11 cellular contexts compared by ENCODE assay signal in the genomic region with DNA sequence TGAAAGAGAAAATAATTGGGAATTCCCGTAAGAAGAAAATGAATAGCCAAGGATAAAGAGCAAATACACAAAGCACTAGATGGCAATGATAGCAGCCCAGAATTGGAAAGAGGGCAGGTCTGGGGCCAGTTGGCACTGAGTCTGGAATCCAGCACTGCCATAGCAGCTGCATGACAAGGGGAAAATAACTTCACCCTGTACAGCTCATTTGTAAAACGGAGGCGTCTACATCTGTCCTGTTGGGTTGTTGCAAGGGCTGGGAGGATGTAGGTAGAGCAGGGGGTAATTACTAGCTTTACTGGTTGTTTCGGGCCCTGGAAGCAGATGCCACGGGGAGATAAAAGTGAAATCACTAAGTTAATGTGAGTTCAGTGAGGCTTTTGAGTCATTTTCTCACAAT.
DNase-seq lines count a peak whose midpoint lies in the region; ATAC-seq and TF ChIP-seq lines count a peak whose summit lies in the region.
"Had no signal": no experiment of that assay in that cellular context is flagged by ENCODE, and none has a peak within 500 bp of the region (broad histone marks: within the 10 kb centered on the region; RNA-seq: fewer than 3 reads in every experiment).

No MANE protein-coding gene starts in this region.

- peaks cover 38% of the 10 kb centered on the region for H3K4me1 Mint-ChIP-seq in HFFc6 (ENCODE audit: low read depth)
- no peaks in the 10 kb centered on the region for H3K4me1 Mint-ChIP-seq in activated naive CD4-positive, alpha-beta T cell treated with anti-CD3 and anti-CD28 coated beads, Interleukin-2, amount 10 ng/mL, durations not matched to agents 7 days and 5 days

- H3K4me1 ChIP-seq in body of pancreas, result peaks cover 17% of the 10 kb centered on the region
- peaks cover 0 to 37% (median 21%) of the 10 kb centered on the region in 4 donors for H3K4me1 ChIP-seq in sigmoid colon

- H3K36me3 Mint-ChIP-seq in HFFc6 (ENCODE audit: low read depth), result peaks cover 62% of the 10 kb centered on the region
- no peaks in the 10 kb centered on the region for H3K36me3 Mint-ChIP-seq in activated naive CD4-positive, alpha-beta T cell treated with anti-CD3 and anti-CD28 coated beads, Interleukin-2, amount 10 ng/mL, durations not matched to agents 7 days and 5 days

- no peaks in the 10 kb centered on the region for H3K9me3 Mint-ChIP-seq in HFFc6
- H3K9me3 Mint-ChIP-seq in activated naive CD4-positive, alpha-beta T cell treated with anti-CD3 and anti-CD28 coated beads, Interleukin-2, amount 10 ng/mL, durations not matched to agents 7 days and 5 days, result no peaks in the 10 kb centered on the region

- ATAC-seq in body of pancreas (peak; percentile 79), HG03135 (IDR thresholded peaks at IDR 0.05; ENCODE audit: unreplicated experiment) (no peak)
- ATAC-seq: activated CD8-positive, alpha-beta T cell treated with anti-CD3 and anti-CD28 coated beads, Interleukin-2, amount 10 ng/mL, durations not matched to agents 7 days and 5 days had no signal

- TF ChIP-seq POLR2A in body of pancreas (IDR thresholded peaks at IDR 0.05) (no peak), sigmoid colon (IDR thresholded peaks at IDR 0.05) (no peak)

- peaks cover 5% of the 10 kb centered on the region for H3K27me3 Mint-ChIP-seq in HFFc6 (ENCODE audit: insufficient read depth)
- no peaks in the 10 kb centered on the region for H3K27me3 Mint-ChIP-seq in activated naive CD4-positive, alpha-beta T cell treated with anti-CD3 and anti-CD28 coated beads, Interleukin-2, amount 10 ng/mL, durations not matched to agents 7 days and 5 days

- CTCF ChIA-PET in activated naive CD4-positive, alpha-beta T cell treated with anti-CD3 and anti-CD28 coated beads, Interleukin-2, amount 10 ng/mL, durations not matched to agents 7 days and 5 days (lab: Charles Lee), result interaction anchor here (1.1 kb wide), 1 partner anchor 9 kb away, joined by 3 read pairs; no protein-coding TSS in a partner anchor

- H3K27ac Mint-ChIP-seq in HFFc6, result peak overlapping the region; percentile 2
- H3K27ac Mint-ChIP-seq in activated naive CD4-positive, alpha-beta T cell treated with anti-CD3 and anti-CD28 coated beads, Interleukin-2, amount 10 ng/mL, durations not matched to agents 7 days and 5 days, result no peak overlapping the region
- H3K27ac Mint-ChIP-seq: activated CD8-positive, alpha-beta T cell treated with anti-CD3 and anti-CD28 coated beads, Interleukin-2, amount 10 ng/mL, durations not matched to agents 7 days and 5 days had no signal

- H3K27ac ChIP-seq in body of pancreas (no peak overlapping the region), sigmoid colon (peak overlapping the region; percentile 39 to 81 (median 68))
- H3K27ac ChIP-seq: SJSA1 had no signal

- DNase-seq in HFFc6 (no peak), body of pancreas (peak; percentile 29 to 62 (median 36)), hippocampal formation (lab: John Stamatoyannopoulos, UW) (peak; percentile 36 to 51), sigmoid colon (peak; percentile 72), HPDE6-E6E7 (ENCODE audit: extremely low spot score) (no peak), NCI-H2029 treated with DMSO at 0.1 percent for 48 hours (lab: John Stamatoyannopoulos, UW) (no peak)
- DNase-seq in activated naive CD4-positive, alpha-beta T cell treated with anti-CD3 and anti-CD28 coated beads, Interleukin-2, amount 10 ng/mL, durations not matched to agents 7 days and 5 days, result no peak
- DNase-seq: activated CD8-positive, alpha-beta T cell treated with anti-CD3 and anti-CD28 coated beads, Interleukin-2, amount 10 ng/mL, durations not matched to agents 7 days and 5 days; NCI-H2171 treated with DMSO at 0.1 percent for 48 hours had no signal

- TF ChIP-seq CTCF in HFFc6 (IDR thresholded peaks at IDR 0.05) (no peak), body of pancreas (IDR thresholded peaks at IDR 0.05) (no peak), sigmoid colon (IDR thresholded peaks at IDR 0.05) (no peak)

- H3K4me3 Mint-ChIP-seq in HFFc6, result peak overlapping the region; percentile 20; the same call in 1 of the 2 replicates
- H3K4me3 Mint-ChIP-seq in activated naive CD4-positive, alpha-beta T cell treated with anti-CD3 and anti-CD28 coated beads, Interleukin-2, amount 10 ng/mL, durations not matched to agents 7 days and 5 days, result no peak overlapping the region
- H3K4me3 Mint-ChIP-seq: activated CD8-positive, alpha-beta T cell treated with anti-CD3 and anti-CD28 coated beads, Interleukin-2, amount 10 ng/mL, durations not matched to agents 7 days and 5 days had no signal

- intact Hi-C loops in body of pancreas (cut with DNase I), result no loop called here
- intact Hi-C loops in sigmoid colon (cut with DNase I), result loop anchor here (10.0 kb wide), 2 partner anchors 232 to 412 kb away; no protein-coding TSS in a partner anchor

- TF ChIP-seq EP300 in sigmoid colon (IDR thresholded peaks at IDR 0.05), result no peak

- WGBS in body of pancreas, 2 donors, result 45 to 59% methylated on average over 5 of the region's 5 CpGs
- 66 to 91% methylated on average over 5 of the region's 5 CpGs for WGBS in sigmoid colon, 2 donors

- H3K4me3 ChIP-seq in body of pancreas, result no peak overlapping the region
- no peak overlapping the region for H3K4me3 ChIP-seq in sigmoid colon
- H3K4me3 ChIP-seq: SJSA1 had no signal

- H3K27me3 ChIP-seq in body of pancreas (no peaks in the 10 kb centered on the region), sigmoid colon (no peaks in the 10 kb centered on the region)
- H3K27me3 ChIP-seq: SJSA1 had no signal

- H3K9me3 ChIP-seq in body of pancreas (no peaks in the 10 kb centered on the region), sigmoid colon (no peaks in the 10 kb centered on the region)
- H3K9me3 ChIP-seq: SJSA1 had no signal

- H3K36me3 ChIP-seq in body of pancreas (replicated peaks in 1 of 2; ENCODE audit: insufficient read depth in 1 of 2, low read depth in 2 of 2), result no peaks in the 10 kb centered on the region
- H3K36me3 ChIP-seq in sigmoid colon, result no peaks in the 10 kb centered on the region
- H3K36me3 ChIP-seq: SJSA1 had no signal

Comparison
In these comparisons a context has a peak if more than half of its experiments do, and no peak if none do; other contexts are left out.
1. DNase-seq: peak in body of pancreas (4 of 4), hippocampal formation (2 of 2) and sigmoid colon (single experiment); none in HFFc6 (single experiment), HPDE6-E6E7 (single experiment), NCI-H2029 treated with DMSO at 0.1 percent for 48 hours (single experiment) and activated naive CD4-positive, alpha-beta T cell treated with anti-CD3 and anti-CD28 coated beads, Interleukin-2, amount 10 ng/mL, durations not matched to agents 7 days and 5 days (single experiment).
2. H3K27ac ChIP-seq: peak in sigmoid colon (4 of 4); none in body of pancreas (0 of 4).